8 cellular contexts compared by ENCODE assay signal in genomic region chr19:45467456-45468158, GRCh38. TPM values are rescaled to one million over a fixed set of nuclear protein-coding genes. Genes with fewer than 3 reads are reported as not detected.
DNase-seq lines count a peak whose midpoint lies in the region; ATAC-seq and TF ChIP-seq lines count a peak whose summit lies in the region.

FOSB (plus strand) TSS chr19:45467996; CDS start chr19:45468587, 591 bp downstream.

- TF ChIP-seq CTCF in RWPE1 (conservative IDR thresholded peaks at IDR 0.05; ENCODE audit: low read depth), result no peak
- peak; percentile 5 for TF ChIP-seq CTCF in fibroblast of the aortic adventitia (IDR thresholded peaks at IDR 0.05; ENCODE audit: insufficient read depth, low read length)
- TF ChIP-seq CTCF in nephron (IDR thresholded peaks at IDR 0.05; ENCODE audit: unreplicated experiment in 3 of 3), result no peak

- peak within 1 kb of the TSS; percentile 90 to 95 (median 94) for H3K4me3 Mint-ChIP-seq in nephron

- peaks cover 39% of the 10 kb centered on the region for H3K27me3 Mint-ChIP-seq in nephron (ENCODE audit: low read depth)

- peak within 1 kb of the TSS in 2 of 3 experiments; percentile 22 to 47 for H3K27ac Mint-ChIP-seq in nephron

- no peaks in the 10 kb centered on the region for H3K9me3 Mint-ChIP-seq in nephron

- no peaks in the 10 kb centered on the region for H3K36me3 Mint-ChIP-seq in nephron (ENCODE audit: low read depth)

- H3K4me3 ChIP-seq in fibroblast of the aortic adventitia (ENCODE audit: low read depth, low read length), result peak within 1 kb of the TSS; percentile 90

- ATAC-seq in GM21576 (IDR thresholded peaks at IDR 0.05; ENCODE audit: unreplicated experiment), result peak; percentile 45
- ATAC-seq in stimulated activated naive CD8-positive, alpha-beta T cell treated with anti-CD3 and anti-CD28 coated beads, Interleukin-15, Interleukin-2, amounts not matched to agents 100 U/mL and 50 U/mL, for 24 hours, result peak; percentile 21

- H3K4me1 Mint-ChIP-seq in nephron, result peaks cover 8% of the 10 kb centered on the region

- DNase-seq in DMS114 treated with DMSO at 0.1 percent for 48 hours (lab: John Stamatoyannopoulos, UW; ENCODE audit: unreplicated experiment), result peak; percentile 52
- DNase-seq in LHCN-M2 (ENCODE audit: low read depth), result peak; percentile 91
- DNase-seq in RWPE1 (ENCODE audit: low spot score), result peak; percentile 91
- DNase-seq in activated effector memory CD4-positive, alpha-beta T cell treated with Interleukin-2 at 50 U/mL for 16 hours, result peak; percentile 89
- peak; percentile 96 for DNase-seq in fibroblast of the aortic adventitia (ENCODE audit: low read depth)
- DNase-seq in stimulated activated naive CD8-positive, alpha-beta T cell treated with anti-CD3 and anti-CD28 coated beads, Interleukin-15, Interleukin-2, amounts not matched to agents 100 U/mL and 50 U/mL, for 24 hours, result peak; percentile 93

- CTCF ChIA-PET in RWPE1 (lab: Yijun Ruan, JAX), result interaction anchor here (0.8 to 2.9 kb wide), 5 partner anchors 12 to 66 kb away, joined by 3 to 23 read pairs (median 5); no protein-coding TSS in a partner anchor

- POLR2A ChIA-PET in RWPE1 (lab: Yijun Ruan, JAX; ENCODE audit: low non-redundant PET), result interaction anchor here (0.6 to 3.0 kb wide), 5 partner anchors 10 to 28 kb away, joined by 4 to 14 read pairs (median 6); no protein-coding TSS in a partner anchor

- H3K27ac ChIP-seq in RWPE1, result peak within 1 kb of the TSS; percentile 96

RNA-seq across cellular contexts. Expression of gene FOSB, which starts in this region (rescaled TPM):
- total RNA-seq in LHCN-M2 (2014; rRNA removed), result 0.32 and 0.34 TPM in 2 replicates
- 0.24 TPM for polyA plus RNA-seq in LHCN-M2 (2012)
- total RNA-seq in fibroblast of the aortic adventitia (ENCODE audit: low replicate concordance), result 0.33 and 0.81 TPM in 2 replicates

Comparison
In these comparisons a context has a peak if more than half of its experiments do, and no peak if none do; other contexts are left out.
1. Peak in every context shown above with its lines: DNase-seq, ATAC-seq, H3K4me3 ChIP-seq and H3K27ac ChIP-seq.
2. Peak in DNase-seq in LHCN-M2; RNA of the gene not detected or under 1 TPM.
3. Peak in DNase-seq and H3K4me3 ChIP-seq in fibroblast of the aortic adventitia; RNA of the gene not detected or under 1 TPM.